Comparison of ENCODE assay signal across 9 cellular contexts in the genomic region with DNA sequence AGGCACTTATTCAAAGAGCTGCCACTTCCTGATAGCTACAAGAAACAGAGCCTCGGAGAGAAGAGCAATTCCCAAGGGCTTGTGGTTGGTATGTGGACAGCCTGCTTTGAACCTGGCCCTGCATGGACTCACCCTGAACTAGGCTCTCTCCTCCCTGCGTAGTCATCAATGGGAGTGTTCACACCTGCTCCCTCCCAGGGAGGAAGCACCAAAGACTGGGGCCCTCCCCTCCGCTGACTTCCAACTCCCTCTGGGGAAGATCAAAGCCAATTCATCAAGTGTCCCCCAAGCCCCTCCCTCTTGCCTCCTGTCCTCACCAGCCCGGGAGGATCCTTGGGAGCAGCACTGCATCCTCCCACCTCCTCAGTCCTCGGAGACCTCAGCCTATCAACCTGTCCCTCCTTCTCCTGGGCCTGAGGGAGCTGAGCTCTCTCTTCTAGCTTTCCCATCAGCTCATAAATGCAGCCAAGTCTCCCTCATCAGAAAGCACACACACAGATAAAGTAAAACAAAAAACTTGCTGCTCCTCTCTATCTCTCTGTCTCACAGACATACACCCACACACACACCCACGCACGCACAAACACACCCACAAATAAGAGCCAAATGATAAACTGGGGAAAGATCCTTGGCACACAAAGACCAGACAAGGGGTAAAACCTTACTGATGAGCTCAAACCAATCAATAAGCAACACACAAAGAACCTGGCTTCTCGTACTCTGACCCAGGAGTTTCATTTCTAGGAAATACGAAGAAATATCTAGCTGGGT. TPM values are rescaled to one million over a fixed set of nuclear protein-coding genes. Genes with fewer than 3 reads are reported as not detected.
A peak's percentile ranks its signal among the peaks of the same experiment; 100 is the strongest.
DNase-seq lines count a peak whose midpoint lies in the region; ATAC-seq and TF ChIP-seq lines count a peak whose summit lies in the region.
"Had no signal": no experiment of that assay in that cellular context is flagged by ENCODE, and none has a peak within 500 bp of the region (broad histone marks: within the 10 kb centered on the region; RNA-seq: fewer than 3 reads in every experiment).

No MANE protein-coding gene starts in this region.

- no peak for TF ChIP-seq POLR2A in esophagus muscularis mucosa (IDR thresholded peaks at IDR 0.05; ENCODE audit: low read depth)

- H3K27ac Mint-ChIP-seq in stimulated activated memory B cell treated with anti-CD40 and anti-IgM and Interleukin-4, amounts not matched to agents 10 μg/mL and 1 μg/mL and 100 μg/mL, for 72 hours = peak overlapping the region; percentile 20
- H3K27ac Mint-ChIP-seq: T-helper 1 cell treated with Interleukin-12 subunit alpha and Interleukin-12 subunit beta and Interleukin-4 antibody, amounts not matched to agents 30 μg/mL and 1 μg/mL, for 36 hours had no signal

- H3K9me3 Mint-ChIP-seq in stimulated activated memory B cell treated with anti-CD40 and anti-IgM and Interleukin-4, amounts not matched to agents 10 μg/mL and 1 μg/mL and 100 μg/mL, for 72 hours = no peaks in the 10 kb centered on the region
- H3K9me3 Mint-ChIP-seq: T-helper 1 cell treated with Interleukin-12 subunit alpha and Interleukin-12 subunit beta and Interleukin-4 antibody, amounts not matched to agents 30 μg/mL and 1 μg/mL, for 36 hours had no signal

- no peak for TF ChIP-seq CTCF in esophagus muscularis mucosa (IDR thresholded peaks at IDR 0.05)

- no peak for TF ChIP-seq EP300 in esophagus muscularis mucosa (IDR thresholded peaks at IDR 0.05)

- H3K4me3 Mint-ChIP-seq in stimulated activated memory B cell treated with anti-CD40 and anti-IgM and Interleukin-4, amounts not matched to agents 10 μg/mL and 1 μg/mL and 100 μg/mL, for 72 hours = peak overlapping the region; percentile 40
- H3K4me3 Mint-ChIP-seq: T-helper 1 cell treated with Interleukin-12 subunit alpha and Interleukin-12 subunit beta and Interleukin-4 antibody, amounts not matched to agents 30 μg/mL and 1 μg/mL, for 36 hours had no signal

- peak; percentile 22 for DNase-seq in NCI-H187 treated with DMSO at 0.1 percent for 48 hours (lab: John Stamatoyannopoulos, UW)
- no peak for DNase-seq in esophagus muscularis mucosa (ENCODE audit: extremely low spot score)
- no peak for DNase-seq in amygdala (lab: John Stamatoyannopoulos, UW)
- DNase-seq in COR-L47 (lab: John Stamatoyannopoulos, UW) = no peak

- H3K27ac ChIP-seq in esophagus muscularis mucosa (replicated peaks in 1 of 4) = peak overlapping the region; percentile 94 to 99 (median 97)
- H3K27ac ChIP-seq: parathyroid adenoma had no signal

- peaks cover 0 to 13% (median 5%) of the 10 kb centered on the region in 4 donors for H3K36me3 ChIP-seq in esophagus muscularis mucosa

- peak overlapping the region in 3 of 4 donors; percentile 9 to 35 (median 12) for H3K4me3 ChIP-seq in esophagus muscularis mucosa

- peaks cover 6% of the 10 kb centered on the region for H3K36me3 Mint-ChIP-seq in stimulated activated memory B cell treated with anti-CD40 and anti-IgM and Interleukin-4, amounts not matched to agents 10 μg/mL and 1 μg/mL and 100 μg/mL, for 72 hours

- peaks cover 28% of the 10 kb centered on the region for H3K27me3 Mint-ChIP-seq in stimulated activated memory B cell treated with anti-CD40 and anti-IgM and Interleukin-4, amounts not matched to agents 10 μg/mL and 1 μg/mL and 100 μg/mL, for 72 hours

- 41% methylated on average over 9 of the region's 9 CpGs for WGBS in esophagus muscularis mucosa

- ATAC-seq in GM21447 (IDR thresholded peaks at IDR 0.05; ENCODE audit: unreplicated experiment) (peak; percentile 40), GM18861 (IDR thresholded peaks at IDR 0.05; ENCODE audit: unreplicated experiment) (no peak)
- peak; percentile 59 for ATAC-seq in stimulated activated memory B cell treated with anti-CD40 and anti-IgM and Interleukin-4, amounts not matched to agents 10 μg/mL and 1 μg/mL and 100 μg/mL, for 72 hours

- peaks cover 65 to 87% (median 76%) of the 10 kb centered on the region in 4 donors for H3K4me1 ChIP-seq in esophagus muscularis mucosa
- H3K4me1 ChIP-seq: parathyroid adenoma had no signal

- intact Hi-C loops in esophagus muscularis mucosa (cut with DNase I) = loop anchor here (5.0 kb wide), 1 partner anchor 55 kb away; no protein-coding TSS in a partner anchor

- H3K9me3 ChIP-seq in esophagus muscularis mucosa = no peaks in the 10 kb centered on the region

- peaks cover 56% of the 10 kb centered on the region for H3K4me1 Mint-ChIP-seq in stimulated activated memory B cell treated with anti-CD40 and anti-IgM and Interleukin-4, amounts not matched to agents 10 μg/mL and 1 μg/mL and 100 μg/mL, for 72 hours

- peaks cover 0 to 7% (median 0%) of the 10 kb centered on the region in 4 donors for H3K27me3 ChIP-seq in esophagus muscularis mucosa

RNA-seq across cellular contexts. Expression of gene A4GALT, which starts 3.3 kb away (rescaled TPM):
- 10 to 100 TPM; 77.7 to 81.8 (median 79.1) TPM for total RNA-seq in esophagus muscularis mucosa
